1 cellular context compared by ENCODE assay signal in the genomic region with DNA sequence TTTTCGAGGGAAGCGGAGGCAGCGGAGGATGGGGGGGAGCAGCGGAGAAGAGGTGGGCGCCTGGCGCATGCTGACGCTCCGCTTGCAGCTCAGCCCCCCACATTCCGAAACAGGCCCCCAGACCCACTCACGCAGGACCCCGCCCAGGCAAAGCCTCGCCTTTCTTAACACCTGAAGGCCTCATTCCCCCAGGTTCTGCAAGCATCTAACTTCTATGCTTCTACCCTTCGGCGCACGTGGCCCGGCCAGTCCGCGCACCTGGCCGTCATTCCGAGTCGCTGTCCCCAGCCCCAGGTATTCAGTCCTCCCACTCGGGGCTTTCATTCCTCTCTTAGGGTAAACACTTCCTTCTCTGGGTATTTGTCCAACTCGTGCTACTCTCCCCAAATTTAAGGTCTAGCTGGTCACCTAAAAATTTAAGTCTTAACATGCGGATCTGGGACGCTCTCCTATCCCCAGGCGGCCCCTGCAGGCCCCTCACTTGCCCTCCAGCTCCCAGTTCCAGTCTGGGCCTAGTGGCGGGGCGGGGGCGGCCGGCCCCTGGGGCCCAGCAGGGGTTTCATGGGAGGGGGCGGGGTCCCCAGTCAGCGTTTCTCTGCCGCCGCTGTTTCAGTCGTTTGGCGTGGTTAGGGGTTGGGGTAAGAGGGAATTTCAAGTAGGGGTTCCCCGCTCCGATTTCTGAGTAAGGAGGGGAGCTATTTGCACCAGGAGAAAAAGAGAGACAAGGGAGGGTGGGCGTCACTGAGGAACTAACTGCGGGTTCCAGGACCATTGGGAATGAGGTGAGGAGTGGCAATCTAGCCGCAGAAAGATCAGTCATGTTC.
A peak's percentile ranks its signal among the peaks of the same experiment; 100 is the strongest.
TF ChIP-seq lines count a peak whose summit lies in the region.

No MANE protein-coding gene starts in this region.

TF ChIP-seq in K562, 482 proteins besides CTCF, POLR2A, EP300 and RAD21 (continued from another document and continues in another):
- TF ChIP-seq, protein P1, sequence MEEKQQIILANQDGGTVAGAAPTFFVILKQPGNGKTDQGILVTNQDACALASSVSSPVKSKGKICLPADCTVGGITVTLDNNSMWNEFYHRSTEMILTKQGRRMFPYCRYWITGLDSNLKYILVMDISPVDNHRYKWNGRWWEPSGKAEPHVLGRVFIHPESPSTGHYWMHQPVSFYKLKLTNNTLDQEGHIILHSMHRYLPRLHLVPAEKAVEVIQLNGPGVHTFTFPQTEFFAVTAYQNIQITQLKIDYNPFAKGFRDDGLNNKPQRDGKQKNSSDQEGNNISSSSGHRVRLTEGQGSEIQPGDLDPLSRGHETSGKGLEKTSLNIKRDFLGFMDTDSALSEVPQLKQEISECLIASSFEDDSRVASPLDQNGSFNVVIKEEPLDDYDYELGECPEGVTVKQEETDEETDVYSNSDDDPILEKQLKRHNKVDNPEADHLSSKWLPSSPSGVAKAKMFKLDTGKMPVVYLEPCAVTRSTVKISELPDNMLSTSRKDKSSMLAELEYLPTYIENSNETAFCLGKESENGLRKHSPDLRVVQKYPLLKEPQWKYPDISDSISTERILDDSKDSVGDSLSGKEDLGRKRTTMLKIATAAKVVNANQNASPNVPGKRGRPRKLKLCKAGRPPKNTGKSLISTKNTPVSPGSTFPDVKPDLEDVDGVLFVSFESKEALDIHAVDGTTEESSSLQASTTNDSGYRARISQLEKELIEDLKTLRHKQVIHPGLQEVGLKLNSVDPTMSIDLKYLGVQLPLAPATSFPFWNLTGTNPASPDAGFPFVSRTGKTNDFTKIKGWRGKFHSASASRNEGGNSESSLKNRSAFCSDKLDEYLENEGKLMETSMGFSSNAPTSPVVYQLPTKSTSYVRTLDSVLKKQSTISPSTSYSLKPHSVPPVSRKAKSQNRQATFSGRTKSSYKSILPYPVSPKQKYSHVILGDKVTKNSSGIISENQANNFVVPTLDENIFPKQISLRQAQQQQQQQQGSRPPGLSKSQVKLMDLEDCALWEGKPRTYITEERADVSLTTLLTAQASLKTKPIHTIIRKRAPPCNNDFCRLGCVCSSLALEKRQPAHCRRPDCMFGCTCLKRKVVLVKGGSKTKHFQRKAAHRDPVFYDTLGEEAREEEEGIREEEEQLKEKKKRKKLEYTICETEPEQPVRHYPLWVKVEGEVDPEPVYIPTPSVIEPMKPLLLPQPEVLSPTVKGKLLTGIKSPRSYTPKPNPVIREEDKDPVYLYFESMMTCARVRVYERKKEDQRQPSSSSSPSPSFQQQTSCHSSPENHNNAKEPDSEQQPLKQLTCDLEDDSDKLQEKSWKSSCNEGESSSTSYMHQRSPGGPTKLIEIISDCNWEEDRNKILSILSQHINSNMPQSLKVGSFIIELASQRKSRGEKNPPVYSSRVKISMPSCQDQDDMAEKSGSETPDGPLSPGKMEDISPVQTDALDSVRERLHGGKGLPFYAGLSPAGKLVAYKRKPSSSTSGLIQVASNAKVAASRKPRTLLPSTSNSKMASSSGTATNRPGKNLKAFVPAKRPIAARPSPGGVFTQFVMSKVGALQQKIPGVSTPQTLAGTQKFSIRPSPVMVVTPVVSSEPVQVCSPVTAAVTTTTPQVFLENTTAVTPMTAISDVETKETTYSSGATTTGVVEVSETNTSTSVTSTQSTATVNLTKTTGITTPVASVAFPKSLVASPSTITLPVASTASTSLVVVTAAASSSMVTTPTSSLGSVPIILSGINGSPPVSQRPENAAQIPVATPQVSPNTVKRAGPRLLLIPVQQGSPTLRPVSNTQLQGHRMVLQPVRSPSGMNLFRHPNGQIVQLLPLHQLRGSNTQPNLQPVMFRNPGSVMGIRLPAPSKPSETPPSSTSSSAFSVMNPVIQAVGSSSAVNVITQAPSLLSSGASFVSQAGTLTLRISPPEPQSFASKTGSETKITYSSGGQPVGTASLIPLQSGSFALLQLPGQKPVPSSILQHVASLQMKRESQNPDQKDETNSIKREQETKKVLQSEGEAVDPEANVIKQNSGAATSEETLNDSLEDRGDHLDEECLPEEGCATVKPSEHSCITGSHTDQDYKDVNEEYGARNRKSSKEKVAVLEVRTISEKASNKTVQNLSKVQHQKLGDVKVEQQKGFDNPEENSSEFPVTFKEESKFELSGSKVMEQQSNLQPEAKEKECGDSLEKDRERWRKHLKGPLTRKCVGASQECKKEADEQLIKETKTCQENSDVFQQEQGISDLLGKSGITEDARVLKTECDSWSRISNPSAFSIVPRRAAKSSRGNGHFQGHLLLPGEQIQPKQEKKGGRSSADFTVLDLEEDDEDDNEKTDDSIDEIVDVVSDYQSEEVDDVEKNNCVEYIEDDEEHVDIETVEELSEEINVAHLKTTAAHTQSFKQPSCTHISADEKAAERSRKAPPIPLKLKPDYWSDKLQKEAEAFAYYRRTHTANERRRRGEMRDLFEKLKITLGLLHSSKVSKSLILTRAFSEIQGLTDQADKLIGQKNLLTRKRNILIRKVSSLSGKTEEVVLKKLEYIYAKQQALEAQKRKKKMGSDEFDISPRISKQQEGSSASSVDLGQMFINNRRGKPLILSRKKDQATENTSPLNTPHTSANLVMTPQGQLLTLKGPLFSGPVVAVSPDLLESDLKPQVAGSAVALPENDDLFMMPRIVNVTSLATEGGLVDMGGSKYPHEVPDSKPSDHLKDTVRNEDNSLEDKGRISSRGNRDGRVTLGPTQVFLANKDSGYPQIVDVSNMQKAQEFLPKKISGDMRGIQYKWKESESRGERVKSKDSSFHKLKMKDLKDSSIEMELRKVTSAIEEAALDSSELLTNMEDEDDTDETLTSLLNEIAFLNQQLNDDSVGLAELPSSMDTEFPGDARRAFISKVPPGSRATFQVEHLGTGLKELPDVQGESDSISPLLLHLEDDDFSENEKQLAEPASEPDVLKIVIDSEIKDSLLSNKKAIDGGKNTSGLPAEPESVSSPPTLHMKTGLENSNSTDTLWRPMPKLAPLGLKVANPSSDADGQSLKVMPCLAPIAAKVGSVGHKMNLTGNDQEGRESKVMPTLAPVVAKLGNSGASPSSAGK (IDR thresholded peaks at IDR 0.05) = peak; percentile 98
- TF ChIP-seq CCAR2 (IDR thresholded peaks at IDR 0.05; ENCODE audit: low read depth, low read length) (no peak), ZNF384 (IDR thresholded peaks at IDR 0.05; ENCODE audit: low read depth, low read length) (no peak), CREB1 (IDR thresholded peaks at IDR 0.05) (no peak), CREB1 (CRISPR knock-in tag; IDR thresholded peaks at IDR 0.05) (0 out of 2 replicates have a peak, but pooled peaks have one; percentile 30), NFRKB (IDR thresholded peaks at IDR 0.05; ENCODE audit: low read depth) (peak; percentile 68), ELF2 (CRISPR knock-in tag; IDR thresholded peaks at IDR 0.05) (no peak), PTRF (tag; IDR thresholded peaks at IDR 0.05) (no peak), NFATC3 (IDR thresholded peaks at IDR 0.05) (no peak), ZNF586 (CRISPR knock-in tag; conservative IDR thresholded peaks at IDR 0.05) (no peak), SMARCA4 (IDR thresholded peaks at IDR 0.05) (0 out of 2 replicates have a peak, but pooled peaks have one; percentile 36), RBM14 (IDR thresholded peaks at IDR 0.05; ENCODE audit: borderline replicate concordance, insufficient read depth, low read depth, low read length) (no peak), CSDE1 (IDR thresholded peaks at IDR 0.05) (0 out of 4 replicates have a peak, but pooled peaks of 1 of the 2 experiments have one; percentile 47), PTBP1 (IDR thresholded peaks at IDR 0.05; ENCODE audit: low read depth, low read length) (no peak), ASH1L (IDR thresholded peaks at IDR 0.05; ENCODE audit: borderline replicate concordance, low read depth, partially characterized antibody) (no peak), SREBF2 (CRISPR knock-in tag; IDR thresholded peaks at IDR 0.05) (no peak), ZNF785 (CRISPR knock-in tag; IDR thresholded peaks at IDR 0.05) (no peak), MEF2A (IDR thresholded peaks at IDR 0.05; ENCODE audit: control insufficient read depth, low read depth, low read length) (no peak), ZNF133 (CRISPR knock-in tag; IDR thresholded peaks at IDR 0.05) (no peak), KDM1A (IDR thresholded peaks at IDR 0.05) (no peak; a peak in 1 of 4 replicates), CXXC5 (CRISPR knock-in tag; IDR thresholded peaks at IDR 0.05) (peak; percentile 55), FOXK2 (conservative IDR thresholded peaks at IDR 0.05 in 1 of 2, IDR thresholded peaks at IDR 0.05 in 1 of 2; ENCODE audit: low read depth in 2 of 2) (no peak), CHD4 (IDR thresholded peaks at IDR 0.05; ENCODE audit: insufficient read depth, insufficient replicate concordance, low read depth, low read length, poor library complexity, severe bottlenecking) (peak; percentile 59), XRCC5 (IDR thresholded peaks at IDR 0.05; ENCODE audit: low read depth, low read length) (no peak), DACH1 (IDR thresholded peaks at IDR 0.05; ENCODE audit: partially characterized antibody) (no peak), HSF4 (CRISPR knock-in tag; IDR thresholded peaks at IDR 0.05; ENCODE audit: borderline replicate concordance) (no peak), ARNT (IDR thresholded peaks at IDR 0.05) (no peak), GTF2E2 (tag; IDR thresholded peaks at IDR 0.05) (no peak)
- TF ChIP-seq, protein P2, sequence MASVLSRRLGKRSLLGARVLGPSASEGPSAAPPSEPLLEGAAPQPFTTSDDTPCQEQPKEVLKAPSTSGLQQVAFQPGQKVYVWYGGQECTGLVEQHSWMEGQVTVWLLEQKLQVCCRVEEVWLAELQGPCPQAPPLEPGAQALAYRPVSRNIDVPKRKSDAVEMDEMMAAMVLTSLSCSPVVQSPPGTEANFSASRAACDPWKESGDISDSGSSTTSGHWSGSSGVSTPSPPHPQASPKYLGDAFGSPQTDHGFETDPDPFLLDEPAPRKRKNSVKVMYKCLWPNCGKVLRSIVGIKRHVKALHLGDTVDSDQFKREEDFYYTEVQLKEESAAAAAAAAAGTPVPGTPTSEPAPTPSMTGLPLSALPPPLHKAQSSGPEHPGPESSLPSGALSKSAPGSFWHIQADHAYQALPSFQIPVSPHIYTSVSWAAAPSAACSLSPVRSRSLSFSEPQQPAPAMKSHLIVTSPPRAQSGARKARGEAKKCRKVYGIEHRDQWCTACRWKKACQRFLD (CRISPR knock-in tag; IDR thresholded peaks at IDR 0.05) = 0 out of 2 replicates have a peak, but pooled peaks have one; percentile 31
- TF ChIP-seq, protein P3, sequence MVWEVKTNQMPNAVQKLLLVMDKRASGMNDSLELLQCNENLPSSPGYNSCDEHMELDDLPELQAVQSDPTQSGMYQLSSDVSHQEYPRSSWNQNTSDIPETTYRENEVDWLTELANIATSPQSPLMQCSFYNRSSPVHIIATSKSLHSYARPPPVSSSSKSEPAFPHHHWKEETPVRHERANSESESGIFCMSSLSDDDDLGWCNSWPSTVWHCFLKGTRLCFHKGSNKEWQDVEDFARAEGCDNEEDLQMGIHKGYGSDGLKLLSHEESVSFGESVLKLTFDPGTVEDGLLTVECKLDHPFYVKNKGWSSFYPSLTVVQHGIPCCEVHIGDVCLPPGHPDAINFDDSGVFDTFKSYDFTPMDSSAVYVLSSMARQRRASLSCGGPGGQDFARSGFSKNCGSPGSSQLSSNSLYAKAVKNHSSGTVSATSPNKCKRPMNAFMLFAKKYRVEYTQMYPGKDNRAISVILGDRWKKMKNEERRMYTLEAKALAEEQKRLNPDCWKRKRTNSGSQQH (CRISPR knock-in tag; IDR thresholded peaks at IDR 0.05) = no peak
- TF ChIP-seq, protein P4, sequence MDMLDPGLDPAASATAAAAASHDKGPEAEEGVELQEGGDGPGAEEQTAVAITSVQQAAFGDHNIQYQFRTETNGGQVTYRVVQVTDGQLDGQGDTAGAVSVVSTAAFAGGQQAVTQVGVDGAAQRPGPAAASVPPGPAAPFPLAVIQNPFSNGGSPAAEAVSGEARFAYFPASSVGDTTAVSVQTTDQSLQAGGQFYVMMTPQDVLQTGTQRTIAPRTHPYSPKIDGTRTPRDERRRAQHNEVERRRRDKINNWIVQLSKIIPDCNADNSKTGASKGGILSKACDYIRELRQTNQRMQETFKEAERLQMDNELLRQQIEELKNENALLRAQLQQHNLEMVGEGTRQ (CRISPR knock-in tag; IDR thresholded peaks at IDR 0.05) = no peak; the same call in 1 of the 2 replicates
